ENCODE assay signal across 8 cellular contexts in genomic region chr1:192808588-192809285, GRCh38. TPM values are rescaled to one million over a fixed set of nuclear protein-coding genes. Genes with fewer than 3 reads are reported as not detected.
DNase-seq lines count a peak whose midpoint lies in the region; FAIRE-seq and TF ChIP-seq lines count a peak whose summit lies in the region.

A gene with protein sequence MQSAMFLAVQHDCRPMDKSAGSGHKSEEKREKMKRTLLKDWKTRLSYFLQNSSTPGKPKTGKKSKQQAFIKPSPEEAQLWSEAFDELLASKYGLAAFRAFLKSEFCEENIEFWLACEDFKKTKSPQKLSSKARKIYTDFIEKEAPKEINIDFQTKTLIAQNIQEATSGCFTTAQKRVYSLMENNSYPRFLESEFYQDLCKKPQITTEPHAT (plus strand): TSS chr1:192809039. CDS start chr1:192809072, 33 bp downstream.

- peak; percentile 98 for TF ChIP-seq POLR2A in H54 (IDR thresholded peaks at IDR 0.05; ENCODE audit: low read depth, low read length)

- DNase-seq in ELR (ENCODE audit: low read depth): peak; percentile 91
- peak; percentile 81 for DNase-seq in H54 (ENCODE audit: insufficient read length, low spot score)
- peak; percentile 93 for DNase-seq in LoVo (ENCODE audit: low spot score)
- peak; percentile 96 to 98 for DNase-seq in SHP77 (lab: John Stamatoyannopoulos, UW)
- DNase-seq in activated gamma-delta T cell (lab: John Stamatoyannopoulos, UW): peak; percentile 83
- DNase-seq in foreskin fibroblast: peak; percentile 89 to 97
- peak; percentile 96 for DNase-seq in neural progenitor cell (ENCODE audit: low spot score)

- peaks cover 8% of the 10 kb centered on the region for H3K36me3 Mint-ChIP-seq in neural progenitor cell

- H3K4me1 ChIP-seq in neural progenitor cell (peaks cover 13% of the 10 kb centered on the region), stomach smooth muscle (ENCODE audit: control insufficient read depth, insufficient read depth, low read length) (no peaks in the 10 kb centered on the region)

- peaks cover 28% of the 10 kb centered on the region for H3K4me1 Mint-ChIP-seq in neural progenitor cell

- no peaks in the 10 kb centered on the region for H3K36me3 ChIP-seq in neural progenitor cell
- H3K36me3 ChIP-seq in stomach smooth muscle (ENCODE audit: control insufficient read depth in 2 of 2, insufficient read depth in 2 of 2, low read length in 2 of 2): peaks cover 12 to 25% of the 10 kb centered on the region in 2 donors

- peak within 1 kb of the TSS; percentile 94 for H3K4me2 ChIP-seq in neural progenitor cell

- H3K9me3 Mint-ChIP-seq in neural progenitor cell: no peaks in the 10 kb centered on the region

- peak within 1 kb of the TSS; percentile 78 to 95 for H3K4me3 ChIP-seq in foreskin fibroblast (ENCODE audit: low read depth in 1 of 2, low read length in 2 of 2)
- H3K4me3 ChIP-seq in neural progenitor cell: peak within 1 kb of the TSS; percentile 86
- H3K4me3 ChIP-seq in stomach smooth muscle (ENCODE audit: low read length in 2 of 2): peak within 1 kb of the TSS; percentile 98 to 99

- no peak within 1 kb of the TSS for H3K27ac ChIP-seq in neural progenitor cell
- peak within 1 kb of the TSS; percentile 98 for H3K27ac ChIP-seq in stomach smooth muscle (ENCODE audit: low read length)

- peaks cover 5% of the 10 kb centered on the region for H3K27me3 Mint-ChIP-seq in neural progenitor cell (ENCODE audit: insufficient read depth, low read depth)

- H2AFZ ChIP-seq in neural progenitor cell (replicated peaks): peak within 1 kb of the TSS; percentile 99

- H3K79me2 ChIP-seq in neural progenitor cell (ENCODE audit: low read depth): no peaks in the 10 kb centered on the region

- FAIRE-seq in H54 (lab: Jason Lieb, UNC): peak; percentile 71

- peaks cover 13% of the 10 kb centered on the region for H4K20me1 ChIP-seq in neural progenitor cell (ENCODE audit: low read depth)

- H3K9me3 ChIP-seq in neural progenitor cell (ENCODE audit: low read depth) (no peaks in the 10 kb centered on the region), stomach smooth muscle (ENCODE audit: control insufficient read depth in 2 of 2, low read length in 2 of 2) (no peaks in the 10 kb centered on the region)

- H3K27me3 ChIP-seq in neural progenitor cell (peaks cover 41% of the 10 kb centered on the region), stomach smooth muscle (ENCODE audit: control insufficient read depth in 1 of 2, insufficient read depth in 2 of 2, low read length in 2 of 2) (no peaks in the 10 kb centered on the region)

- peak within 1 kb of the TSS; percentile 99 for H3K4me3 Mint-ChIP-seq in neural progenitor cell

- peak within 1 kb of the TSS; percentile 94 for H3K27ac Mint-ChIP-seq in neural progenitor cell

- TF ChIP-seq CTCF in foreskin fibroblast (IDR thresholded peaks at IDR 0.05; ENCODE audit: low read depth, low read length) (no peak), neural progenitor cell (IDR thresholded peaks at IDR 0.05) (peak; percentile 38)

- H3K9ac ChIP-seq in neural progenitor cell: peak within 1 kb of the TSS; percentile 54
- H3K9ac ChIP-seq in stomach smooth muscle (ENCODE audit: low read length in 2 of 2): peak within 1 kb of the TSS; percentile 95 to 97

- H3F3A ChIP-seq in neural progenitor cell (ENCODE audit: low read depth): peaks cover 18% of the 10 kb centered on the region

RNA-seq across cellular contexts. Expression of the gene that starts here (rescaled TPM):
- 13.4 and 14.4 TPM in 2 replicates for total RNA-seq in neural progenitor cell (ENCODE audit: low replicate concordance)
